16 cellular contexts compared by ENCODE assay signal in the genomic region with DNA sequence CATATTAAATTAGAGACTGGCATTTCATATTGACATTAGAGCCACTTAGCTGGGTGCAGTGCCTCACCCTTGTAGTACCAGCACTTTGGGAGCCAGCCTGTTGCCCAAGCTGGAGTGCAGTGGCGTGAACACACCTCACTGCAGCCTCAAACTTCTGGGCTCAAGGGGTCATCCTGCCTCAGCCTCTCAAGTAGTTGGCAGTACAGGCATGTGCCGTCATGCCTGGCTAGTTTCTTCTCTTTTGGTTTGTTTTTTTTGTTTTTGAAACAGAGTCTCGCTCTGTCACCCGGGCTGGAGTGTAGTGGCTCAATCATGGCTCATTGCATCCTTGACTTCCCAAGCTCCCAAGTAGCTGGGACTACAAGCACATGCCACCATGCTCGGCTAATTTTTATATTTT. TPM values are rescaled to one million over a fixed set of nuclear protein-coding genes. Genes with fewer than 3 reads are reported as not detected.
"Had no signal": no experiment of that assay in that cellular context is flagged by ENCODE, and none has a peak within 500 bp of the region (broad histone marks: within the 10 kb centered on the region; RNA-seq: fewer than 3 reads in every experiment).

No MANE protein-coding gene starts in this region.

- H3K27me3 ChIP-seq: body of pancreas, ovary, testis, vagina had no signal

- H3K27ac ChIP-seq: body of pancreas, heart right ventricle, ovary, testis, vagina had no signal

- H3K4me1 Mint-ChIP-seq: stimulated activated naive CD8-positive, alpha-beta T cell treated with anti-CD3 and anti-CD28 coated beads, Interleukin-15, amount 100 ng/mL, for 72 hours had no signal

- ATAC-seq: body of pancreas; heart right ventricle; stimulated activated naive CD8-positive, alpha-beta T cell treated with anti-CD3 and anti-CD28 coated beads, Interleukin-15, amount 100 ng/mL, for 72 hours had no signal

- H3K27ac Mint-ChIP-seq: activated T-helper 2 cell treated with anti-CD3 and anti-CD28 coated beads, Interferon-gamma antibody, Interleukin-2, Interleukin-4, amounts not matched to agents 10 μg/mL and 5 μg/mL and 100 μg/mL, durations not matched to agents 14 hours and 24 hours and 36 hours; stimulated activated naive CD8-positive, alpha-beta T cell treated with anti-CD3 and anti-CD28 coated beads, Interleukin-15, amount 100 ng/mL, for 72 hours had no signal

- H3K4me3 ChIP-seq: body of pancreas, heart right ventricle, ovary, testis, vagina had no signal

- H3K4me3 Mint-ChIP-seq: neural crest cell; stimulated activated naive CD8-positive, alpha-beta T cell treated with anti-CD3 and anti-CD28 coated beads, Interleukin-15, amount 100 ng/mL, for 72 hours had no signal

- H3K4me1 ChIP-seq: body of pancreas, heart right ventricle, testis, vagina had no signal

- H3K9me3 Mint-ChIP-seq: activated T-helper 2 cell treated with anti-CD3 and anti-CD28 coated beads, Interferon-gamma antibody, Interleukin-2, Interleukin-4, amounts not matched to agents 10 μg/mL and 5 μg/mL and 100 μg/mL, durations not matched to agents 14 hours and 24 hours and 36 hours; neural crest cell; stimulated activated naive CD8-positive, alpha-beta T cell treated with anti-CD3 and anti-CD28 coated beads, Interleukin-15, amount 100 ng/mL, for 72 hours had no signal

- H3K9me3 ChIP-seq: body of pancreas, heart right ventricle, ovary, testis, vagina had no signal

- DNase-seq: activated CD4-positive, alpha-beta T cell treated with anti-CD3 and anti-CD28 coated beads for 48 hours; activated naive CD4-positive, alpha-beta T cell treated with anti-CD3 and anti-CD28 coated beads, Interleukin-2, amount 50 U/mL, for 16 hours; activated T-cell treated with anti-CD3 and anti-CD28 coated beads for 4 hours; body of pancreas; central memory CD4-positive, alpha-beta T cell; cortex of kidney; effector CD8-positive, alpha-beta T cell; heart right ventricle; ovary; stimulated activated CD4-positive, alpha-beta T cell treated with anti-CD3 and anti-CD28 coated beads, Interleukin-15, amount 100 ng/mL, for 24 hours; stimulated activated CD4-positive, alpha-beta T cell treated with anti-CD3 and anti-CD28 coated beads, Interleukin-4, amount 100 ng/mL, for 24 hours; stimulated activated naive CD8-positive, alpha-beta T cell treated with anti-CD3 and anti-CD28 coated beads, Interleukin-15, amount 100 ng/mL, for 72 hours; testis had no signal

- H3K36me3 ChIP-seq: heart right ventricle, ovary, vagina had no signal

RNA-seq across cellular contexts. Expression of a gene that starts 8.7 kb away (rescaled TPM):
- total RNA-seq: activated T-helper 2 cell treated with anti-CD3 and anti-CD28 coated beads, Interferon-gamma antibody, Interleukin-2, Interleukin-4, amounts not matched to agents 10 μg/mL and 5 μg/mL and 100 μg/mL, durations not matched to agents 14 hours and 24 hours and 36 hours had no signal
